Comparison of ENCODE assay signal across 8 cellular contexts in genomic region chr7:101542527-101543241, GRCh38.
DNase-seq lines count a peak whose midpoint lies in the region; ATAC-seq, FAIRE-seq and TF ChIP-seq lines count a peak whose summit lies in the region.

No MANE protein-coding gene starts in this region.

- peak; percentile 61 for DNase-seq in CD1c-positive myeloid dendritic cell (ENCODE audit: extremely low spot score)
- DNase-seq in HFFc6, result no peak
- DNase-seq in RCC 7860 (ENCODE audit: low spot score), result peak; percentile 40
- DNase-seq in activated T-helper 2 cell treated with anti-CD3 and anti-CD28 coated beads, Interferon-gamma antibody, Interleukin-2, Interleukin-4, amounts not matched to agents 10 μg/mL and 5 μg/mL and 100 μg/mL, durations not matched to agents 14 hours and 24 hours and 36 hours (ENCODE audit: low spot score), result peak; percentile 53
- peak; percentile 57 for DNase-seq in germinal center (ENCODE audit: low spot score)
- DNase-seq in posterior cingulate gyrus, result peak; percentile 52 to 92 (median 76)
- DNase-seq in urothelium cell line (ENCODE audit: low spot score), result peak; percentile 84

- H3K4me1 Mint-ChIP-seq in HFFc6 (ENCODE audit: low read depth), result 0 out of 2 replicates have a peak, but pooled peaks cover 4% of the 10 kb centered on the region
- H3K4me1 Mint-ChIP-seq in activated T-helper 2 cell treated with anti-CD3 and anti-CD28 coated beads, Interferon-gamma antibody, Interleukin-2, Interleukin-4, amounts not matched to agents 10 μg/mL and 5 μg/mL and 100 μg/mL, durations not matched to agents 14 hours and 24 hours and 36 hours (ENCODE audit: low read depth), result no peaks in the 10 kb centered on the region

- TF ChIP-seq CTCF in HFFc6 (IDR thresholded peaks at IDR 0.05), result peak; percentile 99

- H3K4me3 Mint-ChIP-seq in HFFc6, result no peak overlapping the region
- H3K4me3 Mint-ChIP-seq in activated T-helper 2 cell treated with anti-CD3 and anti-CD28 coated beads, Interferon-gamma antibody, Interleukin-2, Interleukin-4, amounts not matched to agents 10 μg/mL and 5 μg/mL and 100 μg/mL, durations not matched to agents 14 hours and 24 hours and 36 hours (ENCODE audit: low read depth), result no peak overlapping the region

- no peaks in the 10 kb centered on the region for H3K36me3 Mint-ChIP-seq in HFFc6 (ENCODE audit: low read depth)
- no peaks in the 10 kb centered on the region for H3K36me3 Mint-ChIP-seq in activated T-helper 2 cell treated with anti-CD3 and anti-CD28 coated beads, Interferon-gamma antibody, Interleukin-2, Interleukin-4, amounts not matched to agents 10 μg/mL and 5 μg/mL and 100 μg/mL, durations not matched to agents 14 hours and 24 hours and 36 hours (ENCODE audit: low read depth)

- no peak for ATAC-seq in HG02759 (IDR thresholded peaks at IDR 0.05; ENCODE audit: unreplicated experiment)

- no peak overlapping the region for H3K27ac Mint-ChIP-seq in HFFc6
- no peak overlapping the region for H3K27ac Mint-ChIP-seq in activated T-helper 2 cell treated with anti-CD3 and anti-CD28 coated beads, Interferon-gamma antibody, Interleukin-2, Interleukin-4, amounts not matched to agents 10 μg/mL and 5 μg/mL and 100 μg/mL, durations not matched to agents 14 hours and 24 hours and 36 hours

- FAIRE-seq in RCC 7860 (lab: Jason Lieb, UNC) (no peak), urothelium cell line (lab: Jason Lieb, UNC) (peak; percentile 97)

- intact Hi-C loops in activated T-helper 2 cell treated with anti-CD3 and anti-CD28 coated beads, Interferon-gamma antibody, Interleukin-2, Interleukin-4, amounts not matched to agents 10 μg/mL and 5 μg/mL and 100 μg/mL, durations not matched to agents 14 hours and 24 hours and 36 hours (cut with micrococcal nuclease), result loop anchor here (1.0 kb wide), 1 partner anchor 730 kb away; no protein-coding TSS in a partner anchor
- intact Hi-C loops in posterior cingulate gyrus (cut with DNase I), result loop anchor here (1.0 kb wide), 1 partner anchor 730 kb away; no protein-coding TSS in a partner anchor

- H3K9me3 Mint-ChIP-seq in HFFc6, result no peaks in the 10 kb centered on the region
- no peaks in the 10 kb centered on the region for H3K9me3 Mint-ChIP-seq in activated T-helper 2 cell treated with anti-CD3 and anti-CD28 coated beads, Interferon-gamma antibody, Interleukin-2, Interleukin-4, amounts not matched to agents 10 μg/mL and 5 μg/mL and 100 μg/mL, durations not matched to agents 14 hours and 24 hours and 36 hours

- H3K27me3 Mint-ChIP-seq in HFFc6 (ENCODE audit: insufficient read depth), result peaks cover 11% of the 10 kb centered on the region
- no peaks in the 10 kb centered on the region for H3K27me3 Mint-ChIP-seq in activated T-helper 2 cell treated with anti-CD3 and anti-CD28 coated beads, Interferon-gamma antibody, Interleukin-2, Interleukin-4, amounts not matched to agents 10 μg/mL and 5 μg/mL and 100 μg/mL, durations not matched to agents 14 hours and 24 hours and 36 hours (ENCODE audit: low read depth)
